ENCODE assay signal across 21 cellular contexts in genomic region chr17:2957631-2958286, GRCh38.
A peak's percentile ranks its signal among the peaks of the same experiment; 100 is the strongest.
DNase-seq lines count a peak whose midpoint lies in the region; ATAC-seq and TF ChIP-seq lines count a peak whose summit lies in the region.
"Had no signal": no experiment of that assay in that cellular context is flagged by ENCODE, and none has a peak within 500 bp of the region (broad histone marks: within the 10 kb centered on the region; RNA-seq: fewer than 3 reads in every experiment).

No MANE protein-coding gene starts in this region.

- peaks cover 15% of the 10 kb centered on the region for H3K4me1 Mint-ChIP-seq in activated T-cell treated with anti-CD3 and anti-CD28 coated beads, Interleukin-2, amount 50 U/mL, for 24 hours (ENCODE audit: low read depth)

- no peak overlapping the region for H3K4me3 Mint-ChIP-seq in activated T-cell treated with anti-CD3 and anti-CD28 coated beads, Interleukin-2, amount 50 U/mL, for 24 hours
- H3K4me3 Mint-ChIP-seq: activated naive CD4-positive, alpha-beta T cell treated with anti-CD3 and anti-CD28 coated beads for 36 hours; brain; CD8-positive, alpha-beta T cell had no signal

- peaks cover 2% of the 10 kb centered on the region for H3K27me3 Mint-ChIP-seq in activated T-cell treated with anti-CD3 and anti-CD28 coated beads, Interleukin-2, amount 50 U/mL, for 24 hours

- H3K27me3 ChIP-seq in SJSA1 (replicated peaks) (no peaks in the 10 kb centered on the region), iPS-15b (ENCODE audit: control insufficient read depth, insufficient read depth, low read length) (no peaks in the 10 kb centered on the region), vagina (no peaks in the 10 kb centered on the region), lower lobe of right lung (ENCODE audit: low read depth) (no peaks in the 10 kb centered on the region)
- H3K27me3 ChIP-seq: dorsolateral prefrontal cortex had no signal

- H3K4me3 ChIP-seq in SJSA1 (no peak overlapping the region), iPS-15b (ENCODE audit: low read depth, low read length) (no peak overlapping the region), vagina (no peak overlapping the region), lower lobe of right lung (no peak overlapping the region)
- H3K4me3 ChIP-seq: dorsolateral prefrontal cortex, thoracic aorta had no signal

- H3K27ac ChIP-seq in SJSA1: no peak overlapping the region; the same call in 1 of the 2 replicates
- no peak overlapping the region for H3K27ac ChIP-seq in vagina
- no peak overlapping the region for H3K27ac ChIP-seq in lower lobe of right lung
- H3K27ac ChIP-seq: dorsolateral prefrontal cortex, thoracic aorta had no signal

- no peaks in the 10 kb centered on the region for H3K9me3 ChIP-seq in SJSA1 (replicated peaks)
- H3K9me3 ChIP-seq in iPS-15b (ENCODE audit: control insufficient read depth, insufficient read depth, low read length): no peaks in the 10 kb centered on the region
- no peaks in the 10 kb centered on the region for H3K9me3 ChIP-seq in vagina
- no peaks in the 10 kb centered on the region for H3K9me3 ChIP-seq in lower lobe of right lung
- H3K9me3 ChIP-seq: thoracic aorta had no signal

- no peak for ATAC-seq in lower lobe of right lung
- ATAC-seq: CD8-positive, alpha-beta T cell; esophagus mucosa; sciatic nerve had no signal

- H3K4me1 ChIP-seq in SJSA1 (replicated peaks) (peaks cover 66% of the 10 kb centered on the region), iPS-15b (ENCODE audit: control insufficient read depth, insufficient read depth, low read length) (peaks cover 4% of the 10 kb centered on the region), vagina (peaks cover 23% of the 10 kb centered on the region), lower lobe of right lung (peaks cover 7% of the 10 kb centered on the region)

- H3K9me3 Mint-ChIP-seq in activated T-cell treated with anti-CD3 and anti-CD28 coated beads, Interleukin-2, amount 50 U/mL, for 24 hours: no peaks in the 10 kb centered on the region
- H3K9me3 Mint-ChIP-seq: activated naive CD4-positive, alpha-beta T cell treated with anti-CD3 and anti-CD28 coated beads for 36 hours; brain; CD8-positive, alpha-beta T cell had no signal

- H3K27ac Mint-ChIP-seq in activated T-cell treated with anti-CD3 and anti-CD28 coated beads, Interleukin-2, amount 50 U/mL, for 24 hours: no peak overlapping the region
- H3K27ac Mint-ChIP-seq: activated naive CD4-positive, alpha-beta T cell treated with anti-CD3 and anti-CD28 coated beads for 36 hours; CD8-positive, alpha-beta T cell had no signal

- intact Hi-C loops in vagina (cut with DNase I) (no loop called here), lower lobe of right lung (cut with DNase I) (no loop called here)

- H3K9ac ChIP-seq in iPS-15b (ENCODE audit: low read depth, low read length): peak overlapping the region; percentile 8

- no peak for TF ChIP-seq CTCF in vagina (IDR thresholded peaks at IDR 0.05)
- no peak for TF ChIP-seq CTCF in lower lobe of right lung (IDR thresholded peaks at IDR 0.05)

- no peaks in the 10 kb centered on the region for H3K36me3 Mint-ChIP-seq in activated T-cell treated with anti-CD3 and anti-CD28 coated beads, Interleukin-2, amount 50 U/mL, for 24 hours (ENCODE audit: low read depth)
- H3K36me3 Mint-ChIP-seq: brain; CD8-positive, alpha-beta T cell had no signal

- H3K36me3 ChIP-seq in SJSA1 (no peaks in the 10 kb centered on the region), iPS-15b (ENCODE audit: control insufficient read depth, insufficient read depth, low read length) (no peaks in the 10 kb centered on the region), vagina (no peaks in the 10 kb centered on the region), lower lobe of right lung (no peaks in the 10 kb centered on the region)
- H3K36me3 ChIP-seq: thoracic aorta had no signal

- no peak for TF ChIP-seq POLR2A in vagina (IDR thresholded peaks at IDR 0.05)

- DNase-seq in activated T-cell treated with anti-CD3 and anti-CD28 coated beads, Interleukin-2, amount 50 U/mL, for 24 hours: peak; percentile 14
- DNase-seq in activated T-cell treated with anti-CD3 and anti-CD28 coated beads for 4 hours (no peak), SJSA1 (ENCODE audit: low read depth in 1 of 2, low spot score in 2 of 2) (peak; percentile 42 to 68), ureter (ENCODE audit: low spot score) (peak; percentile 24), vagina (ENCODE audit: extremely low spot score in 2 of 2) (no peak), lower lobe of right lung (no peak), RKO (ENCODE audit: low spot score) (no peak)
- DNase-seq: activated CD8-positive, alpha-beta memory T cell treated with anti-CD3 and anti-CD28 coated beads, Interleukin-2, amount 50 U/mL, for 4 hours; activated naive CD4-positive, alpha-beta T cell treated with anti-CD3 and anti-CD28 coated beads for 36 hours; CD8-positive, alpha-beta T cell; hippocampal formation; KBM-7; NCI-H1105; stimulated activated CD4-positive, alpha-beta T cell treated with anti-CD3 and anti-CD28 coated beads, Interleukin-2, amount 100 ng/mL, for 48 hours; T1000 had no signal

Comparison
In these comparisons a context has a peak if more than half of its experiments do, and no peak if none do; other contexts are left out.
1. DNase-seq: peak in activated T-cell treated with anti-CD3 and anti-CD28 coated beads, Interleukin-2, amount 50 U/mL, for 24 hours (single experiment), SJSA1 (2 of 2) and ureter (single experiment); none in activated T-cell treated with anti-CD3 and anti-CD28 coated beads for 4 hours (single experiment), vagina (0 of 2), lower lobe of right lung (single experiment) and RKO (single experiment).